8 cellular contexts compared by ENCODE assay signal in the genomic region with DNA sequence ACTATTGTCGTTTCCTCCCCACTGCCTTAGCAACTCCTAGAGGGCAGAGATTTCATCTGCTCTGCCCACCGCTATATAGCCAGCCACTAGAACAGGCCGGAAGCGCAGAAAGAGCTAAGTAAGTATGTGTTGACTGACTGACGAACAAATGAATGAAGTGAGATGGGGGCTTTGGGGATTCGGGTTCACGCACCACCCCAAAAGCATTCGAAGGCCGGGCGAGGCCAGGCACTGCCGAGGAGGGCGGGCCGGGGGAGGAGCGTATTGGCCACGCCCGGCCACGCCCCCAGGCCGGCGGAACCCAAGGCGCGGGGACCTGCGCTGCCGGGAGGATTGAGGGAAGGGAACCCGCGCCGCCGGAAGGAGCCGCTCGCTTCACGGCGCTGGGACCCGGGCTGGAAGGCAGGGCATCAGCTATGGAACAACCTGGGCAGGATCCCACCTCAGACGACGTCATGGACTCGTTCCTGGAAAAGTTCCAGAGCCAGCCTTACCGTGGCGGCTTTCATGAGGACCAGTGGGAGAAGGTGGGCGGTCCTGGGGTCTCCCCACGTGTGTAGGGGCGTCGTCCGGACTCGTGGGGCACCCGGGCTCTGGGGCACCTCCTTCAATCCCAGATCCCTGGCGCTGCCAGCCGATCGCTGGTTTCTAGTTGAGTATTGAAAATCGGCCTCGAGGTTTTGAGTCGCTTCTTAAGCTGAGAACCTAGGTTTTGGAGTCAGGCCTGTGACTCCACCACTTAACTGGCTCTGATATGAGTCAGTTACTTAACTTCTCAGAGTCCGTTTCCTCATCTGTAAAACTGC. TPM values are rescaled to one million over a fixed set of nuclear protein-coding genes. Genes with fewer than 3 reads are reported as not detected.
DNase-seq lines count a peak whose midpoint lies in the region; ATAC-seq and TF ChIP-seq lines count a peak whose summit lies in the region.

A gene with protein sequence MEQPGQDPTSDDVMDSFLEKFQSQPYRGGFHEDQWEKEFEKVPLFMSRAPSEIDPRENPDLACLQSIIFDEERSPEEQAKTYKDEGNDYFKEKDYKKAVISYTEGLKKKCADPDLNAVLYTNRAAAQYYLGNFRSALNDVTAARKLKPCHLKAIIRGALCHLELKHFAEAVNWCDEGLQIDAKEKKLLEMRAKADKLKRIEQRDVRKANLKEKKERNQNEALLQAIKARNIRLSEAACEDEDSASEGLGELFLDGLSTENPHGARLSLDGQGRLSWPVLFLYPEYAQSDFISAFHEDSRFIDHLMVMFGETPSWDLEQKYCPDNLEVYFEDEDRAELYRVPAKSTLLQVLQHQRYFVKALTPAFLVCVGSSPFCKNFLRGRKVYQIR (plus strand): TSS at position 369 of the 806 bp plus-strand sequence. CDS start 48 bp downstream, at position 417.

- peaks cover 7% of the 10 kb centered on the region for H3K27me3 Mint-ChIP-seq in chondrocyte (ENCODE audit: low read depth)

- peaks cover 19% of the 10 kb centered on the region for H3K4me1 Mint-ChIP-seq in chondrocyte (ENCODE audit: low read depth)

- H3K9me3 Mint-ChIP-seq in chondrocyte (ENCODE audit: low read depth): no peaks in the 10 kb centered on the region

- peak within 1 kb of the TSS; percentile 87 for H3K27ac Mint-ChIP-seq in chondrocyte (ENCODE audit: unreplicated experiment)

- peaks cover 4% of the 10 kb centered on the region for H3K36me3 Mint-ChIP-seq in chondrocyte (ENCODE audit: low read depth)

- DNase-seq in AG09319 (ENCODE audit: extremely low read depth, low read depth) (peak; percentile 23), NCI-H446 (lab: John Stamatoyannopoulos, UW) (peak; percentile 73 to 92), chondrocyte (ENCODE audit: low spot score) (no peak), kidney glomerular epithelial cell (lab: John Stamatoyannopoulos, UW) (peak; percentile 79)
- DNase-seq in activated CD4-positive, alpha-beta T cell treated with anti-CD3 and anti-CD28 coated beads for 24 hours (ENCODE audit: low read depth in 2 of 2): peak; percentile 72 to 79
- peak; percentile 69 to 80 for DNase-seq in stimulated activated CD4-positive, alpha-beta T cell treated with anti-CD3 and anti-CD28 coated beads, Interleukin-15, amount 100 ng/mL, for 48 hours (ENCODE audit: low read depth in 2 of 2)

- TF ChIP-seq CTCF in AG09319 (IDR thresholded peaks at IDR 0.05; ENCODE audit: low read depth, low read length): peak; percentile 1
- TF ChIP-seq CTCF in chondrocyte (IDR thresholded peaks at IDR 0.05): peak; percentile 44

- peak; percentile 98 for ATAC-seq in GM19023 (IDR thresholded peaks at IDR 0.05; ENCODE audit: unreplicated experiment)
- ATAC-seq in HG03196 (IDR thresholded peaks at IDR 0.05; ENCODE audit: unreplicated experiment): peak; percentile 96

- H3K4me3 Mint-ChIP-seq in chondrocyte (ENCODE audit: unreplicated experiment): peak within 1 kb of the TSS; percentile 87

RNA-seq across cellular contexts. Expression of the gene that starts here (rescaled TPM):
- total RNA-seq in chondrocyte: 12.6 to 14.7 TPM (median 12.7 TPM) in 3 replicates
